Comparison of ENCODE assay signal across 19 cellular contexts in genomic region chr6:118745156-118745555, GRCh38.
"Had no signal": no experiment of that assay in that cellular context is flagged by ENCODE, and none has a peak within 500 bp of the region (broad histone marks: within the 10 kb centered on the region; RNA-seq: fewer than 3 reads in every experiment).

No MANE protein-coding gene starts in this region.

- H3K36me3 ChIP-seq: brain microvascular endothelial cell, MG63 had no signal

- H3K4me3 Mint-ChIP-seq: activated CD4-positive, alpha-beta memory T cell treated with anti-CD3 and anti-CD28 coated beads for 36 hours; activated CD4-positive, alpha-beta T cell treated with anti-CD3 and anti-CD28 coated beads, Interleukin-2, amount 10 ng/mL, durations not matched to agents 24 days and 14 days; activated naive CD4-positive, alpha-beta T cell treated with anti-CD3 and anti-CD28 coated beads for 36 hours; activated naive CD8-positive, alpha-beta T cell; activated T-cell treated with anti-CD3 and anti-CD28 coated beads, Interleukin-2, amount 50 U/mL, for 4 hours; T-helper 1 cell treated with Interleukin-12 subunit alpha and Interleukin-12 subunit beta and Interleukin-4 antibody, amounts not matched to agents 30 μg/mL and 1 μg/mL, for 36 hours; WTC11 had no signal

- H3K4me3 ChIP-seq: MG63, PC-9 had no signal

- H3K9me3 Mint-ChIP-seq: activated CD4-positive, alpha-beta memory T cell treated with anti-CD3 and anti-CD28 coated beads for 36 hours; activated CD4-positive, alpha-beta T cell treated with anti-CD3 and anti-CD28 coated beads, Interleukin-2, amount 10 ng/mL, durations not matched to agents 24 days and 14 days; activated naive CD4-positive, alpha-beta T cell treated with anti-CD3 and anti-CD28 coated beads for 36 hours; activated T-cell treated with anti-CD3 and anti-CD28 coated beads, Interleukin-2, amount 50 U/mL, for 4 hours; T-helper 1 cell treated with Interleukin-12 subunit alpha and Interleukin-12 subunit beta and Interleukin-4 antibody, amounts not matched to agents 30 μg/mL and 1 μg/mL, for 36 hours had no signal

- H3K27me3 ChIP-seq: brain microvascular endothelial cell, MG63 had no signal

- H3K27ac ChIP-seq: brain microvascular endothelial cell, PC-9 had no signal

- H3K9me3 ChIP-seq: MG63 had no signal

- ATAC-seq: activated T-cell treated with anti-CD3 and anti-CD28 coated beads, Interleukin-2, amount 50 U/mL, for 4 hours; WTC11 had no signal

- H3K27me3 Mint-ChIP-seq: activated CD4-positive, alpha-beta memory T cell treated with anti-CD3 and anti-CD28 coated beads for 36 hours; activated CD4-positive, alpha-beta T cell treated with anti-CD3 and anti-CD28 coated beads, Interleukin-2, amount 10 ng/mL, durations not matched to agents 24 days and 14 days; activated naive CD8-positive, alpha-beta T cell had no signal

- H3K36me3 Mint-ChIP-seq: activated CD4-positive, alpha-beta memory T cell treated with anti-CD3 and anti-CD28 coated beads for 36 hours; activated naive CD8-positive, alpha-beta T cell; WTC11 had no signal

- H2AFZ ChIP-seq: PC-9 had no signal

- DNase-seq: activated CD4-positive, alpha-beta memory T cell treated with anti-CD3 and anti-CD28 coated beads for 36 hours; activated CD4-positive, alpha-beta T cell treated with anti-CD3 and anti-CD28 coated beads, Interleukin-2, amount 10 ng/mL, durations not matched to agents 24 days and 14 days; activated CD4-positive, CD25-positive, alpha-beta regulatory T cell treated with anti-CD3 and anti-CD28 coated beads, Interleukin-2, amount 50 U/mL, for 72 hours; activated CD8-positive, alpha-beta memory T cell treated with anti-CD3 and anti-CD28 coated beads for 24 hours; activated gamma-delta T cell; activated naive CD4-positive, alpha-beta T cell treated with anti-CD3 and anti-CD28 coated beads for 36 hours; activated T-cell treated with anti-CD3 and anti-CD28 coated beads, Interleukin-2, amount 50 U/mL, for 4 hours; amygdala; brain microvascular endothelial cell; MV-4-11; NCI-H1092 treated with DMSO at 0.1 percent for 48 hours; NCI-H1417 treated with DMSO at 0.1 percent for 48 hours; NCI-H524; PC-9; SHP77 treated with DMSO at 0.1 percent for 48 hours had no signal

- H3K27ac Mint-ChIP-seq: activated CD4-positive, alpha-beta memory T cell treated with anti-CD3 and anti-CD28 coated beads for 36 hours; activated CD4-positive, alpha-beta T cell treated with anti-CD3 and anti-CD28 coated beads, Interleukin-2, amount 10 ng/mL, durations not matched to agents 24 days and 14 days; activated naive CD8-positive, alpha-beta T cell; T-helper 1 cell treated with Interleukin-12 subunit alpha and Interleukin-12 subunit beta and Interleukin-4 antibody, amounts not matched to agents 30 μg/mL and 1 μg/mL, for 36 hours; WTC11 had no signal

- H3K4me2 ChIP-seq: PC-9 had no signal
